ENCODE assay signal across 17 cellular contexts in the genomic region with DNA sequence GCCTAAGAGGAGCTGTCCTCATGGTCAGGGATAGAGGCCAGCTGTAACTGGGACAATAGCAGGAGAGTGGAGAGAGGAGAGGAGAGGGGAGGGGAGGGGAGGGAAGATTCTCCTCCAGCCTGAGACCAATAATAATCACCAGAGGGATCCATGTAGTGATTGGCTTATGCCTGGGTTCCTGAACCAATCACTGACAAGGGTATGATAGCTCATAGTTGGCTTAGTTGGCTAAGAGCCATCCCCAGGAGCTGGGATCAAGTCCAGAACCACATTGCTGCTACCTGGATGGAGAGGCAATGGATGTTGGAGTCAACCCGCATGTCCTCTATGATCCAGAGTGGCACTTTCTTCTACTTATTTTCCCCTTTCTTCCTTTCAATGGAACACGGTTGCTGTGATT. TPM values are rescaled to one million over a fixed set of nuclear protein-coding genes. Genes with fewer than 3 reads are reported as not detected.
"Had no signal": no experiment of that assay in that cellular context is flagged by ENCODE, and none has a peak within 500 bp of the region (broad histone marks: within the 10 kb centered on the region; RNA-seq: fewer than 3 reads in every experiment).

No MANE protein-coding gene starts in this region.

- DNase-seq: left ventricle myocardium inferior; mesendoderm; naive B cell; natural killer cell; nephron progenitor cell; occipital lobe; psoas muscle; right lobe of liver; stimulated activated CD4-positive, alpha-beta T cell treated with anti-CD3 and anti-CD28 coated beads, Interleukin-1b, Interleukin-23, amount 100 ng/mL, for 48 hours; stimulated activated CD4-positive, alpha-beta T cell treated with anti-CD3 and anti-CD28 coated beads, Interleukin-2, amount 100 ng/mL, for 48 hours; stimulated activated CD4-positive, alpha-beta T cell treated with anti-CD3 and anti-CD28 coated beads, Interleukin-4, amount 100 ng/mL, for 4 hours; stimulated activated CD8-positive, alpha-beta memory T cell treated with anti-CD3 and anti-CD28 coated beads, Interleukin-4, amount 100 ng/mL, for 48 hours; stimulated activated naive CD4-positive, alpha-beta T cell treated with Interleukin-2 at 50 U/mL for 16 hours; stimulated activated naive CD8-positive, alpha-beta T cell treated with anti-CD3 and anti-CD28 coated beads, Interleukin-15, amount 100 ng/mL, for 72 hours had no signal

RNA-seq across cellular contexts. Expression of gene ST8SIA5, which starts 7.7 kb away (rescaled TPM):
- total RNA-seq: lower leg skin, tibial nerve, vagina had no signal
